ENCODE assay signal across 14 cellular contexts in the genomic region with DNA sequence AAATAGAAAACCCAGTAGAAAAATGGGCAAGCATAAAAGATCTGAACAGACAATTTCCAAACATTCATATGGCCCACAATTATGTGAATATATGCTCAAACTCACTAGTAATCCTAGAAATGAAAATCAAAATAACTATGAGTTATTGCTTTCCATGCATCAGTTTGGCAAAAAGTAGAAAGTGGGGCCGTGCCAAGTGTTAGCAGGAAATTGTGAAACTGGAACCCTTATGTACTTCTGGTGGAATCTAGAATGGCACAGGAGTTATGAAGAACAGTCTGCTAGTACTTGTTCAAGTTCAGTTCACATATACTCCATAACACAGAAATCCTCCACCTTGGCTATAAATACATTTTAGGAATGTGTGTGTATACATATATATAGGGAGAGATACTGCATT.
"Had no signal": no experiment of that assay in that cellular context is flagged by ENCODE, and none has a peak within 500 bp of the region (broad histone marks: within the 10 kb centered on the region; RNA-seq: fewer than 3 reads in every experiment).

No MANE protein-coding gene starts in this region.

- H3K4me3 Mint-ChIP-seq: activated CD4-positive, alpha-beta T cell treated with anti-CD3 and anti-CD28 coated beads, Interleukin-2, amount 10 ng/mL, durations not matched to agents 24 days and 14 days; activated naive CD4-positive, alpha-beta T cell treated with anti-CD3 and anti-CD28 coated beads, Interleukin-2, amount 50 U/mL, for 24 hours; brain; T-helper 17 cell; WTC11 had no signal

- H3K4me1 Mint-ChIP-seq: activated naive CD4-positive, alpha-beta T cell treated with anti-CD3 and anti-CD28 coated beads, Interleukin-2, amount 50 U/mL, for 24 hours had no signal

- ATAC-seq: T-helper 17 cell, WTC11 had no signal

- H3K27me3 ChIP-seq: esophagus muscularis mucosa had no signal

- DNase-seq: activated CD4-positive, alpha-beta T cell treated with anti-CD3 and anti-CD28 coated beads, Interleukin-2, amount 10 ng/mL, durations not matched to agents 24 days and 14 days; activated T-cell treated with anti-CD3 and anti-CD28 coated beads, Interleukin-2, amount 50 U/mL, for 1 hour; amygdala; left colon; midbrain; retina; small intestine; T-helper 17 cell; trophoblast cell had no signal

- H3K4me3 ChIP-seq: esophagus muscularis mucosa, lung had no signal

- H3K36me3 Mint-ChIP-seq: activated naive CD4-positive, alpha-beta T cell treated with anti-CD3 and anti-CD28 coated beads, Interleukin-2, amount 50 U/mL, for 24 hours had no signal

- H3K36me3 ChIP-seq: esophagus muscularis mucosa had no signal

- H3K27ac Mint-ChIP-seq: activated CD4-positive, alpha-beta T cell treated with anti-CD3 and anti-CD28 coated beads, Interleukin-2, amount 10 ng/mL, durations not matched to agents 24 days and 14 days; activated naive CD4-positive, alpha-beta T cell treated with anti-CD3 and anti-CD28 coated beads, Interleukin-2, amount 50 U/mL, for 24 hours; brain; T-helper 17 cell; WTC11 had no signal
